ENCODE assay signal across 8 cellular contexts in the genomic region with DNA sequence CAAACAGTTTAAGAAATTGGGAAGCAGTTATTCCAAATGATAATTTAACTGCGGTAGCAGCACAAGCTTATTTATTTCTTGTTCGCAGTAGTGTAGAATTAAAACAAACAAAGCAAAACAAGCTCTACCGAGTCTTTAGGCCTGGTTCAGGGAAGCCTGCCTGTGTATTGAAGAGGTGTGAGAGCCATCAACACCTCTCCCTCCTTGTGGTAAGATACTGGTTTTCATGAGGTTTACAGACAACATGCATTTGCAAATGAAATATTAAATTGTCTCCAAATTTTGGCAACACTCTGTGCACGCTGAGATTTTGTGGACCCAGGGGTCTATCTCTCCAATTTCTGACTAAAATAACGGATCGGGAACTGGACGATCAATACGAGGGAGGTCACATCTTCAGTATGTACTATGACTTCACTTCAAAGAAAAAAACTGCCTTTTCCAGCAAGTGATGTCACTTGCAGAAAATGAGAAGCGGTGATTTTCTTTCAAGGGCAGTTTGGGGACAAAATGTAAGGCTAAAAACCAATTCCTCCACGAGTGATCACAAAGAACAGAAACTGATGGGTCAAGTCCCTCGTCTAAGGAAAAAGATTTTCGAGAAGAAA. TPM values are rescaled to one million over a fixed set of nuclear protein-coding genes. Genes with fewer than 3 reads are reported as not detected.
A peak's percentile ranks its signal among the peaks of the same experiment; 100 is the strongest.
DNase-seq lines count a peak whose midpoint lies in the region; ATAC-seq, FAIRE-seq and TF ChIP-seq lines count a peak whose summit lies in the region.

No MANE protein-coding gene starts in this region.

- H3K9me3 Mint-ChIP-seq in activated naive CD4-positive, alpha-beta T cell treated with anti-CD3 and anti-CD28 coated beads, Interleukin-2, amount 50 U/mL, for 24 hours = no peaks in the 10 kb centered on the region
- no peaks in the 10 kb centered on the region for H3K9me3 Mint-ChIP-seq in activated T-helper 17 cell treated with anti-CD3 and anti-CD28 coated beads, Interleukin-2, amount 50 U/mL, for 72 hours

- no peak for ATAC-seq in activated T-helper 17 cell treated with anti-CD3 and anti-CD28 coated beads, Interleukin-2, amount 50 U/mL, for 72 hours (replicated peaks)
- no peak for ATAC-seq in thoracic aorta (ENCODE audit: insufficient number of reproducible peaks, low FRiP score, low read depth)

- H3K27me3 ChIP-seq in thoracic aorta (replicated peaks; ENCODE audit: insufficient read depth) = no peaks in the 10 kb centered on the region

- no peaks in the 10 kb centered on the region for H3K36me3 ChIP-seq in thoracic aorta

- H3K9me3 ChIP-seq in thoracic aorta = no peaks in the 10 kb centered on the region

- H3K27ac Mint-ChIP-seq in activated naive CD4-positive, alpha-beta T cell treated with anti-CD3 and anti-CD28 coated beads, Interleukin-2, amount 50 U/mL, for 24 hours = peak overlapping the region; percentile 97
- H3K27ac Mint-ChIP-seq in activated T-helper 17 cell treated with anti-CD3 and anti-CD28 coated beads, Interleukin-2, amount 50 U/mL, for 72 hours = peak overlapping the region; percentile 97

- H3K4me1 ChIP-seq in thoracic aorta (ENCODE audit: control insufficient read depth in 1 of 2, low read depth in 2 of 2) = peaks cover 13 to 23% of the 10 kb centered on the region in 2 donors

- peak overlapping the region; percentile 89 to 97 for H3K27ac ChIP-seq in thoracic aorta

- DNase-seq in activated naive CD4-positive, alpha-beta T cell treated with anti-CD3 and anti-CD28 coated beads, Interleukin-2, amount 50 U/mL, for 16 hours = no peak
- peak; percentile 39 for DNase-seq in iris pigment epithelial cell (ENCODE audit: low read depth)
- DNase-seq in thoracic aorta (ENCODE audit: low spot score) = no peak
- no peak for DNase-seq in DMS153 treated with DMSO at 0.1 percent for 48 hours (lab: John Stamatoyannopoulos, UW; ENCODE audit: unreplicated experiment)
- DNase-seq in HTR-8/SVneo (ENCODE audit: insufficient read length, low spot score) = no peak
- no peak for DNase-seq in NCI-H128 (lab: John Stamatoyannopoulos, UW; ENCODE audit: unreplicated experiment)

- TF ChIP-seq CTCF in thoracic aorta (IDR thresholded peaks at IDR 0.05) = no peak

- FAIRE-seq in HTR-8/SVneo (lab: Jason Lieb, UNC) = no peak

- H3K4me3 Mint-ChIP-seq in activated naive CD4-positive, alpha-beta T cell treated with anti-CD3 and anti-CD28 coated beads, Interleukin-2, amount 50 U/mL, for 24 hours = peak overlapping the region; percentile 100
- peak overlapping the region; percentile 98 for H3K4me3 Mint-ChIP-seq in activated T-helper 17 cell treated with anti-CD3 and anti-CD28 coated beads, Interleukin-2, amount 50 U/mL, for 72 hours

- H3K36me3 Mint-ChIP-seq in activated naive CD4-positive, alpha-beta T cell treated with anti-CD3 and anti-CD28 coated beads, Interleukin-2, amount 50 U/mL, for 24 hours = peaks cover 12% of the 10 kb centered on the region
- H3K36me3 Mint-ChIP-seq in activated T-helper 17 cell treated with anti-CD3 and anti-CD28 coated beads, Interleukin-2, amount 50 U/mL, for 72 hours (ENCODE audit: low read depth) = peaks cover 20% of the 10 kb centered on the region

- no peaks in the 10 kb centered on the region for H3K27me3 Mint-ChIP-seq in activated naive CD4-positive, alpha-beta T cell treated with anti-CD3 and anti-CD28 coated beads, Interleukin-2, amount 50 U/mL, for 24 hours
- H3K27me3 Mint-ChIP-seq in activated T-helper 17 cell treated with anti-CD3 and anti-CD28 coated beads, Interleukin-2, amount 50 U/mL, for 72 hours = peaks cover 3% of the 10 kb centered on the region

- peak overlapping the region; percentile 87 for H3K4me3 ChIP-seq in thoracic aorta

- H3K4me1 Mint-ChIP-seq in activated naive CD4-positive, alpha-beta T cell treated with anti-CD3 and anti-CD28 coated beads, Interleukin-2, amount 50 U/mL, for 24 hours = peaks cover 55% of the 10 kb centered on the region
- H3K4me1 Mint-ChIP-seq in activated T-helper 17 cell treated with anti-CD3 and anti-CD28 coated beads, Interleukin-2, amount 50 U/mL, for 72 hours = peaks cover 28% of the 10 kb centered on the region

RNA-seq across cellular contexts. Expression of a gene that starts 0.7 kb away (rescaled TPM):
- total RNA-seq in activated T-helper 17 cell treated with anti-CD3 and anti-CD28 coated beads, Interleukin-2, amount 50 U/mL, for 72 hours = 10 to 100 TPM; 22.6 to 42.6 TPM
- total RNA-seq in thoracic aorta = 10 to 100 TPM; 21.3 to 41.6 TPM

RNA-seq across cellular contexts. Expression of a gene that starts 18.4 kb away (rescaled TPM):
- 1 to 10 TPM; 1.5 to 5.4 TPM for total RNA-seq in activated T-helper 17 cell treated with anti-CD3 and anti-CD28 coated beads, Interleukin-2, amount 50 U/mL, for 72 hours
- total RNA-seq in thoracic aorta = 1 to 10 TPM in 1 of 2 donors, under 1 TPM in 1; 0.54 to 1.4 TPM
